In the genomic region with DNA sequence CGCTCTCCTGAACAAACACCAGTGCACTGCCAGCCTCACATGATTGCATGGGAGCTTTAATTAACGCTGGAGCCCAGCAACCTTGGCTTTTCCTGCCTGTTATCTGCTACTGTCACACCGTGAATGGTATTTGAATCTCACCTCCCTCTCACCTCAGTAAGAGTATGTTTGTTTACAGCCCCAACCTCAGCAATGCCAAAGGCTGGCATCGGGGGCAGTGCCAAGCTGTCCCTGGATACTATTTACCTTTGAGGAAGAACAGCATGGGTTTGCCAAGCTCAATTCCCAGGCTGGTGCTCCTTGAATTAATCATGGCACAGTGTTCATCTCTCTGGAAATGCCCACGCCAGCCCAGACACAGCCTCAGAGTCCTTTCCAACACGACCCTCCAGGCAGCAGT, we compare ENCODE assay signal across 19 cellular contexts. TPM values are rescaled to one million over a fixed set of nuclear protein-coding genes. Genes with fewer than 3 reads are reported as not detected.
"Had no signal": no experiment of that assay in that cellular context is flagged by ENCODE, and none has a peak within 500 bp of the region (broad histone marks: within the 10 kb centered on the region; RNA-seq: fewer than 3 reads in every experiment).

No MANE protein-coding gene starts in this region.

- H3K27ac Mint-ChIP-seq: activated B cell treated with CpG ODN at 0.5 μM for 24 hours; activated CD8-positive, alpha-beta T cell treated with anti-CD3 and anti-CD28 coated beads for 36 hours; nephron progenitor cell; progenitor cell of endocrine pancreas had no signal

- H3K27me3 Mint-ChIP-seq: activated CD8-positive, alpha-beta T cell treated with anti-CD3 and anti-CD28 coated beads for 36 hours had no signal

- H3K4me2 ChIP-seq: hepatocyte had no signal

- H3K27ac ChIP-seq: hepatocyte, thyroid gland had no signal

- H3K79me2 ChIP-seq: hepatocyte had no signal

- H3K27me3 ChIP-seq: hepatocyte, spleen, thyroid gland had no signal

- H3K9me3 ChIP-seq: spleen, thyroid gland had no signal

- ATAC-seq: activated CD8-positive, alpha-beta T cell treated with anti-CD3 and anti-CD28 coated beads for 36 hours; activated T-cell treated with anti-CD3 and anti-CD28 coated beads, Interleukin-2, amount 50 U/mL, for 4 hours; sciatic nerve had no signal

- H3K4me3 ChIP-seq: hepatocyte, spleen, thyroid gland had no signal

- H3K9me3 Mint-ChIP-seq: activated B cell treated with CpG ODN at 0.5 μM for 24 hours; activated CD8-positive, alpha-beta T cell treated with anti-CD3 and anti-CD28 coated beads for 36 hours; activated T-cell treated with anti-CD3 and anti-CD28 coated beads, Interleukin-2, amount 50 U/mL, for 4 hours; nephron progenitor cell had no signal

- H2AFZ ChIP-seq: hepatocyte had no signal

- DNase-seq: activated B cell treated with CpG ODN at 0.5 μM for 24 hours; activated CD4-positive, alpha-beta T cell treated with anti-CD3 and anti-CD28 coated beads for 48 hours; activated CD8-positive, alpha-beta T cell treated with anti-CD3 and anti-CD28 coated beads for 36 hours; activated effector memory CD4-positive, alpha-beta T cell treated with Interleukin-2 at 50 U/mL for 16 hours; activated naive CD4-positive, alpha-beta T cell treated with anti-CD3 and anti-CD28 coated beads, Interleukin-2, amount 50 U/mL, for 16 hours; activated T-cell treated with anti-CD3 and anti-CD28 coated beads, Interleukin-2, amount 50 U/mL, for 4 hours; erythroblast; nephron progenitor cell; occipital lobe; spleen; T-helper 2 cell; thyroid gland had no signal

- H3K4me3 Mint-ChIP-seq: activated B cell treated with CpG ODN at 0.5 μM for 24 hours; activated CD8-positive, alpha-beta T cell treated with anti-CD3 and anti-CD28 coated beads for 36 hours; activated T-cell treated with anti-CD3 and anti-CD28 coated beads, Interleukin-2, amount 50 U/mL, for 4 hours; nephron progenitor cell had no signal

- FAIRE-seq: astrocyte, keratinocyte, urothelium cell line had no signal

- H3K4me1 ChIP-seq: thyroid gland had no signal

RNA-seq across cellular contexts. Expression of a gene that starts 57.2 kb away (rescaled TPM):
- total RNA-seq: activated B cell treated with CpG ODN at 0.5 μM for 24 hours; activated CD8-positive, alpha-beta T cell treated with anti-CD3 and anti-CD28 coated beads for 36 hours; activated T-cell treated with anti-CD3 and anti-CD28 coated beads, Interleukin-2, amount 50 U/mL, for 4 hours; astrocyte; dermis microvascular lymphatic vessel endothelial cell; progenitor cell of endocrine pancreas; thyroid gland had no signal
- polyA plus RNA-seq: keratinocyte, spleen had no signal
